ENCODE assay signal across 8 cellular contexts in genomic region chr19:9818734-9819589, GRCh38. TPM values are rescaled to one million over a fixed set of nuclear protein-coding genes. Genes with fewer than 3 reads are reported as not detected.
DNase-seq lines count a peak whose midpoint lies in the region; ATAC-seq and TF ChIP-seq lines count a peak whose summit lies in the region.

Gene FBXL12 (minus strand): TSS chr19:9819079. CDS start chr19:9818813, 266 bp downstream.

- peak within 1 kb of the TSS; percentile 86 to 97 (median 96) for H3K27ac Mint-ChIP-seq in CD4-positive, alpha-beta memory T cell

- H3K36me3 ChIP-seq in CD4-positive, alpha-beta memory T cell (ENCODE audit: insufficient read depth, low read length), result no peaks in the 10 kb centered on the region
- H3K36me3 ChIP-seq in ectodermal cell (ENCODE audit: control insufficient read depth, insufficient read depth, low read length), result no peaks in the 10 kb centered on the region
- peaks cover 13% of the 10 kb centered on the region for H3K36me3 ChIP-seq in lower lobe of right lung

- ATAC-seq in GM19463 (IDR thresholded peaks at IDR 0.05; ENCODE audit: unreplicated experiment) (peak; percentile 77), lower lobe of right lung (peak; percentile 96 to 98)

- H3K4me3 ChIP-seq in CD4-positive, alpha-beta memory T cell (ENCODE audit: low read length in 2 of 2), result peak within 1 kb of the TSS; percentile 95
- H3K4me3 ChIP-seq in ectodermal cell (ENCODE audit: insufficient read depth, low read depth, low read length) (peak within 1 kb of the TSS; percentile 87), lower lobe of right lung (peak within 1 kb of the TSS; percentile 89)

- peaks cover 21 to 40% (median 34%) of the 10 kb centered on the region in 4 donors for H3K4me1 Mint-ChIP-seq in CD4-positive, alpha-beta memory T cell

- intact Hi-C loops in CD4-positive, alpha-beta memory T cell (cut with micrococcal nuclease), result loop anchor here (1.0 to 5.0 kb wide), 8 partner anchors 8 to 513 kb away; partner anchors contain the start of genes PIN1, RAVER1, UBL5 and ZNF699
- intact Hi-C loops in lower lobe of right lung (cut with DNase I), result no loop called here

- POLR2A ChIA-PET in CD4-positive, alpha-beta memory T cell (lab: Charles Lee; ENCODE audit: partially characterized antibody), result interaction anchor here (0.7 to 2.0 kb wide), 10 partner anchors 9 to 1616 kb away, joined by 3 to 25 read pairs (median 6); partner anchors contain the start of genes ODAD3, PIN1, PRKCSH and UBL5

- DNase-seq in CD4-positive, alpha-beta memory T cell, result peak; percentile 100
- peak; percentile 98 for DNase-seq in HS-27A (ENCODE audit: low read depth)
- DNase-seq in NK-92 (lab: John Stamatoyannopoulos, UW; ENCODE audit: unreplicated experiment), result peak; percentile 100
- DNase-seq in activated CD8-positive, alpha-beta memory T cell treated with anti-CD3 and anti-CD28 coated beads for 1 hour (ENCODE audit: extremely low read depth in 1 of 2, low read depth in 1 of 2), result peak; percentile 100
- peak; percentile 100 for DNase-seq in lower lobe of right lung
- peak; percentile 100 for DNase-seq in stimulated activated CD4-positive, alpha-beta T cell treated with anti-CD3 and anti-CD28 coated beads, TNF-alpha, amount 100 ng/mL, for 24 hours (ENCODE audit: low read depth in 3 of 3)

- no peaks in the 10 kb centered on the region for H3K9me3 ChIP-seq in CD4-positive, alpha-beta memory T cell (ENCODE audit: control insufficient read depth in 1 of 2, low read length in 2 of 2)
- H3K9me3 ChIP-seq in ectodermal cell (ENCODE audit: control insufficient read depth, low read length) (no peaks in the 10 kb centered on the region), lower lobe of right lung (no peaks in the 10 kb centered on the region)

- H3K27me3 Mint-ChIP-seq in CD4-positive, alpha-beta memory T cell, result no peaks in the 10 kb centered on the region

- H3K27me3 ChIP-seq in CD4-positive, alpha-beta memory T cell (ENCODE audit: insufficient read depth, low read length), result no peaks in the 10 kb centered on the region
- no peaks in the 10 kb centered on the region for H3K27me3 ChIP-seq in ectodermal cell (ENCODE audit: control insufficient read depth, insufficient read depth, low read length, poor library complexity, severe bottlenecking)
- H3K27me3 ChIP-seq in lower lobe of right lung (ENCODE audit: low read depth), result no peaks in the 10 kb centered on the region

- CTCF ChIA-PET in CD4-positive, alpha-beta memory T cell (lab: Charles Lee; ENCODE audit: partially characterized antibody), result no interaction called here

- H3K9me3 Mint-ChIP-seq in CD4-positive, alpha-beta memory T cell, result peaks cover 0 to 5% (median 0%) of the 10 kb centered on the region in 8 donors

- peaks cover 19% of the 10 kb centered on the region for H3K4me1 ChIP-seq in CD4-positive, alpha-beta memory T cell (ENCODE audit: insufficient read depth, low read length)
- H3K4me1 ChIP-seq in ectodermal cell (ENCODE audit: control insufficient read depth, insufficient read depth, low read length) (peaks cover 5% of the 10 kb centered on the region), lower lobe of right lung (peaks cover 18% of the 10 kb centered on the region)

- H3K36me3 Mint-ChIP-seq in CD4-positive, alpha-beta memory T cell, result peaks cover 18 to 24% of the 10 kb centered on the region in 2 donors

- peak within 1 kb of the TSS; percentile 92 for H3K27ac ChIP-seq in CD4-positive, alpha-beta memory T cell (ENCODE audit: low read depth, low read length)
- H3K27ac ChIP-seq in ectodermal cell (ENCODE audit: insufficient read depth, low read depth, low read length, poor library complexity, severe bottlenecking) (peak within 1 kb of the TSS; percentile 71), lower lobe of right lung (peak within 1 kb of the TSS; percentile 97)

- 0 to 1% methylated on average over 81 of the region's 81 CpGs for WGBS in ectodermal cell, 2 experiments

- TF ChIP-seq CTCF in lower lobe of right lung (IDR thresholded peaks at IDR 0.05), result no peak

- peak within 1 kb of the TSS; percentile 89 to 95 (median 91) for H3K4me3 Mint-ChIP-seq in CD4-positive, alpha-beta memory T cell

RNA-seq across cellular contexts. Expression of gene FBXL12, which starts in this region (rescaled TPM):
- total RNA-seq in CD4-positive, alpha-beta memory T cell, result 10 to 100 TPM; 27.8 to 30.7 TPM
- polyA plus RNA-seq in CD4-positive, alpha-beta memory T cell, result 10 to 100 TPM; 10.8 to 12.4 TPM
- 22.9 TPM for polyA plus RNA-seq in ectodermal cell (2013, experiment 1 of 4)
- polyA plus RNA-seq in ectodermal cell (2013, experiment 2 of 4), result 23.9 TPM
- polyA plus RNA-seq in ectodermal cell (2013, experiment 3 of 4), result 22.0 TPM
- 21.2 TPM for polyA plus RNA-seq in ectodermal cell (2013, experiment 4 of 4)
- total RNA-seq in lower lobe of right lung, result 18.6 TPM

Comparison
In these comparisons a context has a peak if more than half of its experiments do, and no peak if none do; other contexts are left out.
1. Peak in every context shown above with its lines: DNase-seq, ATAC-seq, H3K4me3 ChIP-seq and H3K27ac ChIP-seq.